Comparison of ENCODE assay signal across 22 cellular contexts in the genomic region with DNA sequence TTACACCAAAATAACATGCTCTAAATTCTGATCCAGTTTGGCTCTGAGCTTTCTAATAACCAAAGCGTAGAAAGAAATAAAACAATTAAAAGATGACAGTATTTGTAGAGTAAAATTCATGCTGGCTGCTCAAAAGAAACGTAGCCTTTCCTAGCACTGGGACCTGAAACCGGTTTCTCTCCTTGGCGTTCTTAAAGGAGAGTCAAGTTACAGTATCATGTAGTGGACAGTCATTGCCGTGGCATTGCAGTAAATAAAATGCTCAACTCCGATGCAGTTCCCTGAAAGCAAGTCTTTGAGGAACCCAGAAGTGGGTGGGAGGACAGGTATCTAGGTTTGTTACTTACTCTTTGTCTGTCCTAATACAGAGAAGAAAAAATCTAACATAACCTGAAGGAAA. TPM values are rescaled to one million over a fixed set of nuclear protein-coding genes. Genes with fewer than 3 reads are reported as not detected.
DNase-seq lines count a peak whose midpoint lies in the region; ATAC-seq and TF ChIP-seq lines count a peak whose summit lies in the region.
"Had no signal": no experiment of that assay in that cellular context is flagged by ENCODE, and none has a peak within 500 bp of the region (broad histone marks: within the 10 kb centered on the region; RNA-seq: fewer than 3 reads in every experiment).

No MANE protein-coding gene starts in this region.

- no peaks in the 10 kb centered on the region for H3K27me3 Mint-ChIP-seq in CD4-positive, alpha-beta T cell
- H3K27me3 Mint-ChIP-seq in Calu3 (ENCODE audit: unreplicated experiment): no peaks in the 10 kb centered on the region
- no peaks in the 10 kb centered on the region for H3K27me3 Mint-ChIP-seq in activated T-helper 1 cell treated with anti-CD3 and anti-CD28 coated beads, Interleukin-12 subunit alpha, Interleukin-12 subunit beta, Interleukin-2, Interleukin-4 antibody, amounts not matched to agents 30 ng/mL and 10 ng/mL and 1 ng/mL, durations not matched to agents 14 hours and 24 hours and 36 hours (ENCODE audit: insufficient read depth)
- no peaks in the 10 kb centered on the region for H3K27me3 Mint-ChIP-seq in memory B cell
- H3K27me3 Mint-ChIP-seq: activated B cell treated with CpG ODN at 0.5 μM for 24 hours; activated naive CD8-positive, alpha-beta T cell treated with anti-CD3 and anti-CD28 coated beads, Interleukin-2, amount 10 ng/mL, durations not matched to agents 7 days and 5 days had no signal

- no peak for DNase-seq in CD4-positive, alpha-beta T cell
- no peak for DNase-seq in Calu3
- no peak for DNase-seq in activated T-helper 1 cell treated with anti-CD3 and anti-CD28 coated beads, Interleukin-12 subunit alpha, Interleukin-12 subunit beta, Interleukin-2, Interleukin-4 antibody, amounts not matched to agents 30 ng/mL and 10 ng/mL and 1 ng/mL, durations not matched to agents 14 hours and 24 hours and 36 hours (ENCODE audit: low spot score)
- no peak for DNase-seq in memory B cell (ENCODE audit: low spot score in 2 of 2)
- DNase-seq in SJCRH30: no peak
- DNase-seq: activated B cell treated with CpG ODN at 0.5 μM for 24 hours; activated naive CD8-positive, alpha-beta T cell treated with anti-CD3 and anti-CD28 coated beads, Interleukin-2, amount 10 ng/mL, durations not matched to agents 7 days and 5 days; DMS153; erythroblast; foreskin keratinocyte; KBM-7; left ventricle myocardium inferior; NCI-H1417 treated with DMSO at 0.1 percent for 48 hours; NCI-H2081 treated with DMSO at 0.1 percent for 48 hours; stimulated activated CD4-positive, alpha-beta T cell treated with anti-CD3 and anti-CD28 coated beads, Interleukin-15, amount 100 ng/mL, for 24 hours; T1000 had no signal

- H3K4me3 Mint-ChIP-seq in CD4-positive, alpha-beta T cell: no peak overlapping the region
- no peak overlapping the region for H3K4me3 Mint-ChIP-seq in Calu3 (ENCODE audit: low read depth, unreplicated experiment)
- no peak overlapping the region for H3K4me3 Mint-ChIP-seq in activated T-helper 1 cell treated with anti-CD3 and anti-CD28 coated beads, Interleukin-12 subunit alpha, Interleukin-12 subunit beta, Interleukin-2, Interleukin-4 antibody, amounts not matched to agents 30 ng/mL and 10 ng/mL and 1 ng/mL, durations not matched to agents 14 hours and 24 hours and 36 hours
- H3K4me3 Mint-ChIP-seq in memory B cell: no peak overlapping the region
- H3K4me3 Mint-ChIP-seq: activated B cell treated with CpG ODN at 0.5 μM for 24 hours; activated naive CD8-positive, alpha-beta T cell treated with anti-CD3 and anti-CD28 coated beads, Interleukin-2, amount 10 ng/mL, durations not matched to agents 7 days and 5 days; CD14-positive monocyte had no signal

- H3K36me3 Mint-ChIP-seq in CD4-positive, alpha-beta T cell (ENCODE audit: low read depth): peaks cover 92% of the 10 kb centered on the region
- peaks cover 19% of the 10 kb centered on the region for H3K36me3 Mint-ChIP-seq in Calu3 (ENCODE audit: insufficient read depth, unreplicated experiment)
- peaks cover 55% of the 10 kb centered on the region for H3K36me3 Mint-ChIP-seq in activated T-helper 1 cell treated with anti-CD3 and anti-CD28 coated beads, Interleukin-12 subunit alpha, Interleukin-12 subunit beta, Interleukin-2, Interleukin-4 antibody, amounts not matched to agents 30 ng/mL and 10 ng/mL and 1 ng/mL, durations not matched to agents 14 hours and 24 hours and 36 hours (ENCODE audit: low read depth)
- H3K36me3 Mint-ChIP-seq in memory B cell: peaks cover 16% of the 10 kb centered on the region

- no peak overlapping the region for H3K27ac ChIP-seq in CD4-positive, alpha-beta T cell (ENCODE audit: low read depth, low read length)
- H3K27ac ChIP-seq in SJCRH30: no peak overlapping the region
- H3K27ac ChIP-seq: foreskin keratinocyte, left ventricle myocardium inferior, tibial nerve had no signal

- H3K27ac Mint-ChIP-seq in CD4-positive, alpha-beta T cell: peak overlapping the region; percentile 76
- H3K27ac Mint-ChIP-seq in Calu3 (ENCODE audit: unreplicated experiment) (no peak overlapping the region), memory B cell (peak overlapping the region; percentile 71)
- peak overlapping the region; percentile 31 for H3K27ac Mint-ChIP-seq in activated T-helper 1 cell treated with anti-CD3 and anti-CD28 coated beads, Interleukin-12 subunit alpha, Interleukin-12 subunit beta, Interleukin-2, Interleukin-4 antibody, amounts not matched to agents 30 ng/mL and 10 ng/mL and 1 ng/mL, durations not matched to agents 14 hours and 24 hours and 36 hours
- H3K27ac Mint-ChIP-seq: activated B cell treated with CpG ODN at 0.5 μM for 24 hours, CD14-positive monocyte had no signal

- TF ChIP-seq CTCF in CD4-positive, alpha-beta T cell (IDR thresholded peaks at IDR 0.05): no peak
- TF ChIP-seq CTCF in Calu3 (IDR thresholded peaks at IDR 0.05; ENCODE audit: unreplicated experiment): no peak

- TSS peak; percentile 9 for BruUV-seq in Calu3 (replicated peaks; lab: Mats Ljungman, UMichigan)

- H3K36me3 ChIP-seq in SJCRH30: peaks cover 10% of the 10 kb centered on the region; the same call in 1 of the 2 replicates

- H3K4me1 Mint-ChIP-seq in CD4-positive, alpha-beta T cell (ENCODE audit: low read depth): peaks cover 30% of the 10 kb centered on the region
- no peaks in the 10 kb centered on the region for H3K4me1 Mint-ChIP-seq in Calu3 (ENCODE audit: low read depth, unreplicated experiment)
- H3K4me1 Mint-ChIP-seq in activated T-helper 1 cell treated with anti-CD3 and anti-CD28 coated beads, Interleukin-12 subunit alpha, Interleukin-12 subunit beta, Interleukin-2, Interleukin-4 antibody, amounts not matched to agents 30 ng/mL and 10 ng/mL and 1 ng/mL, durations not matched to agents 14 hours and 24 hours and 36 hours (ENCODE audit: low read depth): peaks cover 52% of the 10 kb centered on the region
- peaks cover 4% of the 10 kb centered on the region for H3K4me1 Mint-ChIP-seq in memory B cell
- H3K4me1 Mint-ChIP-seq: activated B cell treated with CpG ODN at 0.5 μM for 24 hours had no signal

- no peak for ATAC-seq in CD4-positive, alpha-beta T cell (ENCODE audit: poor library complexity)
- ATAC-seq in memory B cell (ENCODE audit: low read depth): no peak
- no peak for ATAC-seq in HG03565 (IDR thresholded peaks at IDR 0.05; ENCODE audit: unreplicated experiment)
- no peak for ATAC-seq in HG03457 (IDR thresholded peaks at IDR 0.05; ENCODE audit: unreplicated experiment)
- no peak for ATAC-seq in activated CD4-positive, CD25-positive, alpha-beta regulatory T cell treated with anti-CD3 and anti-CD28 coated beads, Interleukin-2, amount 50 U/mL, for 24 hours
- ATAC-seq: foreskin keratinocyte, HCT116 had no signal

- intact Hi-C loops in CD4-positive, alpha-beta T cell (cut with DNase I, micrococcal nuclease): loop anchor here in 1 of 2 experiments (5.0 kb wide), 1 partner anchor 805 kb away; no protein-coding TSS in a partner anchor
- intact Hi-C loops in Calu3 (cut with micrococcal nuclease; ENCODE audit: unreplicated experiment): loop anchor here (5.0 kb wide), 1 partner anchor 195 kb away; no protein-coding TSS in a partner anchor
- intact Hi-C loops in activated T-helper 1 cell treated with anti-CD3 and anti-CD28 coated beads, Interleukin-12 subunit alpha, Interleukin-12 subunit beta, Interleukin-2, Interleukin-4 antibody, amounts not matched to agents 30 ng/mL and 10 ng/mL and 1 ng/mL, durations not matched to agents 14 hours and 24 hours and 36 hours (cut with micrococcal nuclease): no loop called here

- H3K4me3 ChIP-seq in SJCRH30: no peak overlapping the region
- H3K4me3 ChIP-seq: left ventricle myocardium inferior, tibial nerve had no signal

- POLR2A ChIA-PET in CD4-positive, alpha-beta T cell (lab: Charles Lee): no interaction called here

- no peaks in the 10 kb centered on the region for H3K9me3 Mint-ChIP-seq in CD4-positive, alpha-beta T cell
- H3K9me3 Mint-ChIP-seq in Calu3 (ENCODE audit: low read depth, unreplicated experiment) (no peaks in the 10 kb centered on the region), memory B cell (no peaks in the 10 kb centered on the region)
- no peaks in the 10 kb centered on the region for H3K9me3 Mint-ChIP-seq in activated T-helper 1 cell treated with anti-CD3 and anti-CD28 coated beads, Interleukin-12 subunit alpha, Interleukin-12 subunit beta, Interleukin-2, Interleukin-4 antibody, amounts not matched to agents 30 ng/mL and 10 ng/mL and 1 ng/mL, durations not matched to agents 14 hours and 24 hours and 36 hours
- H3K9me3 Mint-ChIP-seq: activated B cell treated with CpG ODN at 0.5 μM for 24 hours; activated naive CD8-positive, alpha-beta T cell treated with anti-CD3 and anti-CD28 coated beads, Interleukin-2, amount 10 ng/mL, durations not matched to agents 7 days and 5 days; CD14-positive monocyte had no signal

- no peaks in the 10 kb centered on the region for H3K9me3 ChIP-seq in CD4-positive, alpha-beta T cell (ENCODE audit: control insufficient read depth, low read length)
- H3K9me3 ChIP-seq in SJCRH30 (replicated peaks): no peaks in the 10 kb centered on the region
- H3K9me3 ChIP-seq: left ventricle myocardium inferior, tibial nerve had no signal

- no peaks in the 10 kb centered on the region for H3K27me3 ChIP-seq in CD4-positive, alpha-beta T cell (ENCODE audit: control insufficient read depth, insufficient read depth, low read length)
- H3K27me3 ChIP-seq in SJCRH30: no peaks in the 10 kb centered on the region
- H3K27me3 ChIP-seq: foreskin keratinocyte, tibial nerve had no signal

- no peaks in the 10 kb centered on the region for H3K4me1 ChIP-seq in SJCRH30
- H3K4me1 ChIP-seq: foreskin keratinocyte, tibial nerve had no signal

- CTCF ChIA-PET in CD4-positive, alpha-beta T cell (lab: Charles Lee): interaction anchor here (1.4 kb wide), 1 partner anchor 14 kb away, joined by 4 read pairs; no protein-coding TSS in a partner anchor
- CTCF ChIA-PET in Calu3 (lab: Charles Lee): no interaction called here

RNA-seq across cellular contexts. Expression of a gene that starts 52.7 kb away (rescaled TPM):
- total RNA-seq in CD4-positive, alpha-beta T cell: 10 to 100 TPM; 19.8 to 21.5 TPM
- total RNA-seq in Calu3 (2022): 55.0 and 57.1 TPM in 2 replicates
- total RNA-seq in activated T-helper 1 cell treated with anti-CD3 and anti-CD28 coated beads, Interleukin-12 subunit alpha, Interleukin-12 subunit beta, Interleukin-2, Interleukin-4 antibody, amounts not matched to agents 30 ng/mL and 10 ng/mL and 1 ng/mL, durations not matched to agents 14 hours and 24 hours and 36 hours: 4.2 and 5.2 TPM in 2 replicates
- 18.1 and 20.9 TPM in 2 replicates for total RNA-seq in SJCRH30 (2014; rRNA removed; shearing (Covaris generic))
